Comparison of ENCODE assay signal across 8 cellular contexts in the genomic region with DNA sequence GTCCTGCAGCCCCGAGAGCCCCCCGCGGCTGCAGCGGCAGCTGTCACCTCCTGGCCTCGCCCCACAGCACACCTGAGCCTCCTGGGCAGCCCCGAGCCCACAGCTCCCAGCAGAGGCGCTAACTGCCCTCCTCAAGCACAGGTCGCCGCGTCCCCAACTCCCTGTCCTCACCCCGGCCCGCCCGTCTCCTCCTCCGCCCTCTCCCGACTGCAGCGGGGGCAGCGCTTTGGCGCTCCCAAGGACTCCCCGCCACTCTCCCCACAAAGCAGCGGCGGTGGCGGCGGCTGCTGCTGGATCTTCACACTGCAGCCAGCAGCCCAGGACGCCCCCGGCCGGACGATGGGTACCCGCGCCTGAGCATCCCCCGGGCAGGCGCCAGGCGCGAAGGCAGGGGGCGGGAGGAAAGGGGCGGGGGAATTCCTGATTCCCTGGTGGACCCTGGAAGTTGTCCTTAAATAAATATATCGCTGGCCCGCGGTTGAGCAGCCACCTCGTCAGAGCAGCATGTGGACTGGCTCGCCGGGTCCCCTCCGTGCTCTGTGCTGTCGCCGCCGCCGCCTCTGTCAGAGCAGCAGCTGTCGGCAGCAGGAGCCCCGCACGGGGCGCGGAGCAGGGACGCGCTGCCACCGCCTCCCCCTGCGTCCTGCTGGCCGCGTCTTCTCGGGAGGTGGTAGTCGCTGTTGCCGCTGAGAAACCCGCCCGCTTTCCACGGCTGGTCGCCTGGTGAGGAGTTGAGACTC. TPM values are rescaled to one million over a fixed set of nuclear protein-coding genes. Genes with fewer than 3 reads are reported as not detected.
DNase-seq lines count a peak whose midpoint lies in the region; ATAC-seq lines count a peak whose summit lies in the region.

TSS of gene ZNF804B (plus strand) at position 485 of the 740 bp plus-strand sequence. CDS start 277 bp downstream, outside the sequence.

- ATAC-seq in HG03432 (IDR thresholded peaks at IDR 0.05; ENCODE audit: unreplicated experiment) (peak; percentile 54), GM18498 (IDR thresholded peaks at IDR 0.05; ENCODE audit: unreplicated experiment) (no peak)
- ATAC-seq in activated CD8-positive, alpha-beta memory T cell treated with anti-CD3 and anti-CD28 coated beads, Interleukin-2, amount 10 ng/mL, durations not matched to agents 7 days and 5 days: peak; percentile 36
- ATAC-seq in stimulated activated memory B cell treated with anti-CD40 and anti-IgM and Interleukin-4, amounts not matched to agents 10 μg/mL and 1 μg/mL and 100 μg/mL, for 72 hours: peak; percentile 39

- H3K4me1 Mint-ChIP-seq in activated CD8-positive, alpha-beta memory T cell treated with anti-CD3 and anti-CD28 coated beads, Interleukin-2, amount 10 ng/mL, durations not matched to agents 7 days and 5 days: peaks cover 3% of the 10 kb centered on the region
- no peaks in the 10 kb centered on the region for H3K4me1 Mint-ChIP-seq in stimulated activated memory B cell treated with anti-CD40 and anti-IgM and Interleukin-4, amounts not matched to agents 10 μg/mL and 1 μg/mL and 100 μg/mL, for 72 hours

- no peak within 1 kb of the TSS for H3K27ac Mint-ChIP-seq in activated CD8-positive, alpha-beta memory T cell treated with anti-CD3 and anti-CD28 coated beads, Interleukin-2, amount 10 ng/mL, durations not matched to agents 7 days and 5 days
- no peak within 1 kb of the TSS for H3K27ac Mint-ChIP-seq in stimulated activated memory B cell treated with anti-CD40 and anti-IgM and Interleukin-4, amounts not matched to agents 10 μg/mL and 1 μg/mL and 100 μg/mL, for 72 hours

- no peaks in the 10 kb centered on the region for H3K4me1 ChIP-seq in iPS-20b (ENCODE audit: insufficient read depth, low read length)

- no peak within 1 kb of the TSS for H3K4me3 Mint-ChIP-seq in activated CD8-positive, alpha-beta memory T cell treated with anti-CD3 and anti-CD28 coated beads, Interleukin-2, amount 10 ng/mL, durations not matched to agents 7 days and 5 days
- H3K4me3 Mint-ChIP-seq in stimulated activated memory B cell treated with anti-CD40 and anti-IgM and Interleukin-4, amounts not matched to agents 10 μg/mL and 1 μg/mL and 100 μg/mL, for 72 hours: no peak within 1 kb of the TSS

- CTCF ChIA-PET in activated CD8-positive, alpha-beta memory T cell treated with anti-CD3 and anti-CD28 coated beads, Interleukin-2, amount 10 ng/mL, durations not matched to agents 7 days and 5 days (lab: Charles Lee): no interaction called here

- H3K36me3 ChIP-seq in iPS-20b (ENCODE audit: insufficient read depth, low read depth, low read length): no peaks in the 10 kb centered on the region

- no peaks in the 10 kb centered on the region for H3K9me3 Mint-ChIP-seq in activated CD8-positive, alpha-beta memory T cell treated with anti-CD3 and anti-CD28 coated beads, Interleukin-2, amount 10 ng/mL, durations not matched to agents 7 days and 5 days (ENCODE audit: low read depth)
- no peaks in the 10 kb centered on the region for H3K9me3 Mint-ChIP-seq in stimulated activated memory B cell treated with anti-CD40 and anti-IgM and Interleukin-4, amounts not matched to agents 10 μg/mL and 1 μg/mL and 100 μg/mL, for 72 hours

- no peak within 1 kb of the TSS for H3K9ac ChIP-seq in iPS-20b (ENCODE audit: low read depth, low read length)

- H3K27me3 ChIP-seq in iPS-20b (ENCODE audit: insufficient read depth, low read length): peaks cover 50% of the 10 kb centered on the region

- H3K27ac ChIP-seq in iPS-20b (ENCODE audit: low read length): no peak within 1 kb of the TSS

- peaks cover 42% of the 10 kb centered on the region for H3K27me3 Mint-ChIP-seq in activated CD8-positive, alpha-beta memory T cell treated with anti-CD3 and anti-CD28 coated beads, Interleukin-2, amount 10 ng/mL, durations not matched to agents 7 days and 5 days
- peaks cover 27% of the 10 kb centered on the region for H3K27me3 Mint-ChIP-seq in stimulated activated memory B cell treated with anti-CD40 and anti-IgM and Interleukin-4, amounts not matched to agents 10 μg/mL and 1 μg/mL and 100 μg/mL, for 72 hours

- H3K9me3 ChIP-seq in iPS-20b (ENCODE audit: insufficient read depth, low read depth, low read length): no peaks in the 10 kb centered on the region

- H3K36me3 Mint-ChIP-seq in activated CD8-positive, alpha-beta memory T cell treated with anti-CD3 and anti-CD28 coated beads, Interleukin-2, amount 10 ng/mL, durations not matched to agents 7 days and 5 days: no peaks in the 10 kb centered on the region
- H3K36me3 Mint-ChIP-seq in stimulated activated memory B cell treated with anti-CD40 and anti-IgM and Interleukin-4, amounts not matched to agents 10 μg/mL and 1 μg/mL and 100 μg/mL, for 72 hours: no peaks in the 10 kb centered on the region

- peak within 1 kb of the TSS; percentile 57 for H3K4me3 ChIP-seq in iPS-20b (ENCODE audit: low read length)

- no peak for DNase-seq in activated CD8-positive, alpha-beta memory T cell treated with anti-CD3 and anti-CD28 coated beads, Interleukin-2, amount 10 ng/mL, durations not matched to agents 7 days and 5 days
- no peak for DNase-seq in CD1c-positive myeloid dendritic cell (ENCODE audit: extremely low spot score)
- no peak for DNase-seq in NCI-H2107 (lab: John Stamatoyannopoulos, UW)
- DNase-seq in SKM-1 (lab: John Stamatoyannopoulos, UW; ENCODE audit: unreplicated experiment): no peak

RNA-seq across cellular contexts. Expression of gene ZNF804B, which starts in this region (rescaled TPM):
- total RNA-seq in activated CD8-positive, alpha-beta memory T cell treated with anti-CD3 and anti-CD28 coated beads, Interleukin-2, amount 10 ng/mL, durations not matched to agents 7 days and 5 days: not detected

Comparison
In these comparisons a context has a peak if more than half of its experiments do, and no peak if none do; other contexts are left out.
1. Peak in ATAC-seq in activated CD8-positive, alpha-beta memory T cell treated with anti-CD3 and anti-CD28 coated beads, Interleukin-2, amount 10 ng/mL, durations not matched to agents 7 days and 5 days; RNA of the gene not detected or under 1 TPM.